8 cellular contexts compared by ENCODE assay signal in the genomic region with DNA sequence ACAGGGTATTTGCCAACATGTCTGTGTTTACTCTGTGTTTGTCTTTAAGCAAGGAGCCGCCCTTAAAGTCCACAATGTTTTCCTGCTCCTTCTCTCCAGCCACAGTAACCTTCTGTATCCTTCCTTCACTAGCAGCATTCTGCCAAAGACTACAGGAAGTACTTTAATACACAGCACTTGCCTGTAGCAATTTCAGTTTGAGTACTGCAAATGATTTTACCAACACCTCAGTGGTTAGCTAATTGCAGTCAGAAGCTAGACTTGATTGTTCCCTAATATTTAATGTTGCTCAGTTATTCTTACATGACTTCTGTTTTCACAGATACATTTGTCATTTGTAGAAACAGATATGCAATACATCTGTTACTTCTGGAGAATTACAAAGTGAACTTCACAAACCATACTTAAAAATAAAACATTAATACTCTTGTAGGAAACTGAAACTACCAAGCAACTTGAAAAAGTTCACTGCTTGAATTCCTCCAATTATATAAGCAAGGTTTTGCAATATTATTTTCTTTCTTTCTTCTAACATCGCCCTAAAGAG.
A peak's percentile ranks its signal among the peaks of the same experiment; 100 is the strongest.
DNase-seq lines count a peak whose midpoint lies in the region; ATAC-seq, FAIRE-seq and TF ChIP-seq lines count a peak whose summit lies in the region.
"Had no signal": no experiment of that assay in that cellular context is flagged by ENCODE, and none has a peak within 500 bp of the region (broad histone marks: within the 10 kb centered on the region; RNA-seq: fewer than 3 reads in every experiment).

No MANE protein-coding gene starts in this region.

- DNase-seq in GM12891 (ENCODE audit: insufficient read length, low spot score): no peak
- peak; percentile 20 for DNase-seq in NCI-H2196 treated with DMSO at 0.1 percent for 48 hours (lab: John Stamatoyannopoulos, UW; ENCODE audit: unreplicated experiment)
- DNase-seq in dermis microvascular lymphatic vessel endothelial cell (ENCODE audit: low read depth in 2 of 2): peak; percentile 4 to 63
- DNase-seq in neural progenitor cell (ENCODE audit: low spot score): no peak
- no peak for DNase-seq in AG08396 (ENCODE audit: low spot score)
- no peak for DNase-seq in DMS 273 (lab: John Stamatoyannopoulos, UW; ENCODE audit: unreplicated experiment)

- no peak overlapping the region for H2AFZ ChIP-seq in neural progenitor cell (replicated peaks)

- no peak overlapping the region for H3K4me2 ChIP-seq in neural progenitor cell

- H3K4me1 ChIP-seq in neural progenitor cell: no peaks in the 10 kb centered on the region

- H3K79me2 ChIP-seq in neural progenitor cell (ENCODE audit: low read depth): peaks cover 6% of the 10 kb centered on the region

- TF ChIP-seq POLR2A in GM12891 (IDR thresholded peaks at IDR 0.05; ENCODE audit: low read depth, low read length): peak; percentile 32; the same call in 1 of the 2 replicates

- peaks cover 20% of the 10 kb centered on the region for H3K36me3 Mint-ChIP-seq in neural progenitor cell

- peaks cover 10% of the 10 kb centered on the region for H3K9me3 ChIP-seq in neural progenitor cell (ENCODE audit: low read depth)

- peak; percentile 70 for FAIRE-seq in GM12891 (lab: Jason Lieb, UNC)
- FAIRE-seq: TTC549 had no signal

- ATAC-seq in GM21717 (IDR thresholded peaks at IDR 0.05; ENCODE audit: unreplicated experiment): peak; percentile 61

- H3K9ac ChIP-seq in neural progenitor cell: peak overlapping the region; percentile 48

- peaks cover 3% of the 10 kb centered on the region for H3K27me3 Mint-ChIP-seq in neural progenitor cell (ENCODE audit: insufficient read depth, low read depth)

- no peaks in the 10 kb centered on the region for H3K27me3 ChIP-seq in neural progenitor cell

- no peak overlapping the region for H3K27ac ChIP-seq in neural progenitor cell

- no peak overlapping the region for H3K4me3 ChIP-seq in neural progenitor cell

- no peak for TF ChIP-seq CTCF in neural progenitor cell (IDR thresholded peaks at IDR 0.05)

- H3F3A ChIP-seq in neural progenitor cell (ENCODE audit: low read depth): no peaks in the 10 kb centered on the region

- no peaks in the 10 kb centered on the region for H3K4me1 Mint-ChIP-seq in neural progenitor cell

- H4K20me1 ChIP-seq in neural progenitor cell (ENCODE audit: low read depth): no peaks in the 10 kb centered on the region

- no peaks in the 10 kb centered on the region for H3K36me3 ChIP-seq in neural progenitor cell

- peaks cover 12% of the 10 kb centered on the region for H3K9me3 Mint-ChIP-seq in neural progenitor cell

- no peak overlapping the region for H3K27ac Mint-ChIP-seq in neural progenitor cell

- no peak overlapping the region for H3K4me3 Mint-ChIP-seq in neural progenitor cell

TF ChIP-seq in GM12891, 5 proteins besides CTCF, POLR2A, EP300 and RAD21:
- TF ChIP-seq POLR2AphosphoS5 (IDR thresholded peaks at IDR 0.05; ENCODE audit: low read depth, low read length): 0 out of 2 replicates have a peak, but pooled peaks have one; percentile 48
- no peak for TF ChIP-seq PAX5 (IDR thresholded peaks at IDR 0.05; ENCODE audit: insufficient read depth, low read length, severe bottlenecking)
- no peak for TF ChIP-seq POU2F2 (IDR thresholded peaks at IDR 0.05; ENCODE audit: low read depth, low read length)
- TF ChIP-seq TAF1 (IDR thresholded peaks at IDR 0.05; ENCODE audit: low read depth, low read length): 0 out of 2 replicates have a peak, but pooled peaks have one; percentile 40
- no peak for TF ChIP-seq SPI1 (IDR thresholded peaks at IDR 0.05; ENCODE audit: low read depth, low read length)

Comparison
In these comparisons a context has a peak if more than half of its experiments do, and no peak if none do; other contexts are left out.
1. DNase-seq: peak in NCI-H2196 treated with DMSO at 0.1 percent for 48 hours (single experiment) and dermis microvascular lymphatic vessel endothelial cell (2 of 2); none in GM12891 (single experiment), neural progenitor cell (single experiment), AG08396 (single experiment) and DMS 273 (single experiment).